1 cellular context compared by ENCODE assay signal in genomic region chr2:85248741-85249524, GRCh38.
TF ChIP-seq lines count a peak whose summit lies in the region.

No MANE protein-coding gene starts in this region.

TF ChIP-seq in HCT116, 20 proteins besides CTCF, POLR2A, EP300 and RAD21 (continued from another document):
- no peak for TF ChIP-seq REST (IDR thresholded peaks at IDR 0.05; ENCODE audit: low read depth)
- no peak for TF ChIP-seq YY1 (IDR thresholded peaks at IDR 0.05; ENCODE audit: extremely low read depth, insufficient replicate concordance, low read depth, low read length)
- peak; percentile 41; the same call in 1 of the 2 replicates for TF ChIP-seq CBX3 (IDR thresholded peaks at IDR 0.05; ENCODE audit: low read depth)
- peak; percentile 30 for TF ChIP-seq JUND (IDR thresholded peaks at IDR 0.05)
- 0 out of 2 replicates have a peak, but pooled peaks have one; percentile 40 for TF ChIP-seq SIN3A (IDR thresholded peaks at IDR 0.05; ENCODE audit: low read depth)
